In the genomic region with DNA sequence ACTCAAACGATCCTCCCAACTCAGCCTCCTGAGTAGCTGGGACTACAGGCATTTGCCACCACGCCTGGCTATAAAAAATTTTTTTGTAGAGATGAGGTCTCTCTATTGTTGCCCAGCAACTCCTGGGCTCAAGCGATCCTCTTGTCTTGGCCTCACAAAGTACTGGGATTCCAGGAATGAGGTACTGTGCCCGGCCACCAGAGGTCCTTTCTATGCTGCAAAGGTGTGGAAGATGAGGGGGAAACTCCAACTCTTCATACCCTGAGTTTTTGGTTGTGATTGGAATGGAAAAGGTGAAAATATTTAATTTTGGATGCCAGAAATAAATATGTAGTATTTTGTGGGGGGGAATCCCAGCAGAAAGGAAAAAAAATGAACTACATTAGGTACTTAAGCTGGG, we compare ENCODE assay signal across 8 cellular contexts. TPM values are rescaled to one million over a fixed set of nuclear protein-coding genes. Genes with fewer than 3 reads are reported as not detected.
DNase-seq lines count a peak whose midpoint lies in the region; ATAC-seq and TF ChIP-seq lines count a peak whose summit lies in the region.

No MANE protein-coding gene starts in this region.

- no peak overlapping the region for H3K27ac ChIP-seq in endodermal cell (ENCODE audit: low read depth, low read length)

- peak; percentile 24 for DNase-seq in activated naive CD4-positive, alpha-beta T cell treated with anti-CD3 and anti-CD28 coated beads, Interleukin-2, amount 10 ng/mL, durations not matched to agents 7 days and 5 days
- DNase-seq in activated naive CD4-positive, alpha-beta T cell treated with anti-CD3 and anti-CD28 coated beads, Interleukin-2, amount 50 U/mL, for 72 hours (ENCODE audit: low spot score in 2 of 2) = no peak
- DNase-seq in NCI-H69 (lab: John Stamatoyannopoulos, UW) (peak; percentile 17), endodermal cell (peak; percentile 80), progenitor cell of endocrine pancreas (ENCODE audit: low spot score, unreplicated experiment) (no peak), cortex of kidney (lab: John Stamatoyannopoulos, UW) (no peak), putamen (ENCODE audit: low spot score) (no peak)

- no peak overlapping the region for H3K4me3 ChIP-seq in endodermal cell (ENCODE audit: low read length)

- peaks cover 5% of the 10 kb centered on the region for H3K27me3 ChIP-seq in endodermal cell (ENCODE audit: control insufficient read depth, insufficient read depth, low read length, poor library complexity, severe bottlenecking)

- H3K4me1 ChIP-seq in endodermal cell (ENCODE audit: control insufficient read depth, insufficient read depth, low read length) = no peaks in the 10 kb centered on the region

- H3K4me1 Mint-ChIP-seq in activated naive CD4-positive, alpha-beta T cell treated with anti-CD3 and anti-CD28 coated beads, Interleukin-2, amount 10 ng/mL, durations not matched to agents 7 days and 5 days = peaks cover 5% of the 10 kb centered on the region
- H3K4me1 Mint-ChIP-seq in endodermal cell = no peaks in the 10 kb centered on the region
- H3K4me1 Mint-ChIP-seq in progenitor cell of endocrine pancreas (ENCODE audit: low read depth) = peaks cover 4% of the 10 kb centered on the region

- no peak for ATAC-seq in activated naive CD4-positive, alpha-beta T cell treated with anti-CD3 and anti-CD28 coated beads, Interleukin-2, amount 50 U/mL, for 72 hours
- ATAC-seq in HG03196 (IDR thresholded peaks at IDR 0.05; ENCODE audit: unreplicated experiment) = no peak

- H3K27ac Mint-ChIP-seq in activated naive CD4-positive, alpha-beta T cell treated with anti-CD3 and anti-CD28 coated beads, Interleukin-2, amount 10 ng/mL, durations not matched to agents 7 days and 5 days = no peak overlapping the region
- no peak overlapping the region for H3K27ac Mint-ChIP-seq in activated naive CD4-positive, alpha-beta T cell treated with anti-CD3 and anti-CD28 coated beads, Interleukin-2, amount 50 U/mL, for 72 hours
- H3K27ac Mint-ChIP-seq in endodermal cell (no peak overlapping the region), progenitor cell of endocrine pancreas (no peak overlapping the region)

- H3K9ac ChIP-seq in endodermal cell (ENCODE audit: extremely low read depth, low read length, poor library complexity, severe bottlenecking) = no peak overlapping the region

- no peaks in the 10 kb centered on the region for H3K9me3 ChIP-seq in endodermal cell (ENCODE audit: control insufficient read depth, low read length)

- H3K9me3 Mint-ChIP-seq in activated naive CD4-positive, alpha-beta T cell treated with anti-CD3 and anti-CD28 coated beads, Interleukin-2, amount 10 ng/mL, durations not matched to agents 7 days and 5 days = no peaks in the 10 kb centered on the region
- no peaks in the 10 kb centered on the region for H3K9me3 Mint-ChIP-seq in activated naive CD4-positive, alpha-beta T cell treated with anti-CD3 and anti-CD28 coated beads, Interleukin-2, amount 50 U/mL, for 72 hours
- H3K9me3 Mint-ChIP-seq in endodermal cell = no peaks in the 10 kb centered on the region
- no peaks in the 10 kb centered on the region for H3K9me3 Mint-ChIP-seq in progenitor cell of endocrine pancreas (ENCODE audit: low read depth)

- CTCF ChIA-PET in activated naive CD4-positive, alpha-beta T cell treated with anti-CD3 and anti-CD28 coated beads, Interleukin-2, amount 10 ng/mL, durations not matched to agents 7 days and 5 days (lab: Charles Lee) = interaction anchor here (1.0 to 1.1 kb wide), 2 partner anchors 12 to 448 kb away, joined by 3 to 4 read pairs; no protein-coding TSS in a partner anchor

- H3K36me3 ChIP-seq in endodermal cell (ENCODE audit: control insufficient read depth, insufficient read depth, low read length) = no peaks in the 10 kb centered on the region

- 70 to 73% methylated on average over 4 of the region's 4 CpGs for WGBS in endodermal cell (ENCODE audit: insufficient coverage in 1 of 2, insufficient read length in 1 of 2), 2 experiments

- peak; percentile 82 for TF ChIP-seq CTCF in endodermal cell (conservative IDR thresholded peaks at IDR 0.05)
- peak; percentile 61 for TF ChIP-seq CTCF in progenitor cell of endocrine pancreas (IDR thresholded peaks at IDR 0.05; ENCODE audit: unreplicated experiment)

- no peak overlapping the region for H3K4me3 Mint-ChIP-seq in activated naive CD4-positive, alpha-beta T cell treated with anti-CD3 and anti-CD28 coated beads, Interleukin-2, amount 10 ng/mL, durations not matched to agents 7 days and 5 days
- H3K4me3 Mint-ChIP-seq in endodermal cell (no peak overlapping the region), progenitor cell of endocrine pancreas (ENCODE audit: low read depth) (no peak overlapping the region)

- peaks cover 15% of the 10 kb centered on the region for H3K27me3 Mint-ChIP-seq in activated naive CD4-positive, alpha-beta T cell treated with anti-CD3 and anti-CD28 coated beads, Interleukin-2, amount 10 ng/mL, durations not matched to agents 7 days and 5 days
- H3K27me3 Mint-ChIP-seq in endodermal cell (ENCODE audit: insufficient read depth) = peaks cover 3% of the 10 kb centered on the region
- no peaks in the 10 kb centered on the region for H3K27me3 Mint-ChIP-seq in progenitor cell of endocrine pancreas

- no peaks in the 10 kb centered on the region for H3K36me3 Mint-ChIP-seq in activated naive CD4-positive, alpha-beta T cell treated with anti-CD3 and anti-CD28 coated beads, Interleukin-2, amount 10 ng/mL, durations not matched to agents 7 days and 5 days
- no peaks in the 10 kb centered on the region for H3K36me3 Mint-ChIP-seq in activated naive CD4-positive, alpha-beta T cell treated with anti-CD3 and anti-CD28 coated beads, Interleukin-2, amount 50 U/mL, for 72 hours
- H3K36me3 Mint-ChIP-seq in endodermal cell (ENCODE audit: low read depth) (no peaks in the 10 kb centered on the region), progenitor cell of endocrine pancreas (ENCODE audit: insufficient read depth) (no peaks in the 10 kb centered on the region)

RNA-seq across cellular contexts. Expression of a gene that starts 36.0 kb away (rescaled TPM):
- total RNA-seq in activated naive CD4-positive, alpha-beta T cell treated with anti-CD3 and anti-CD28 coated beads, Interleukin-2, amount 50 U/mL, for 72 hours = 10 to 100 TPM; 61.7 to 70.5 TPM
- 10 to 100 TPM; 69.5 to 80.6 TPM for total RNA-seq in endodermal cell
- polyA plus RNA-seq in endodermal cell (2013, experiment 1 of 2) = 111 TPM
- polyA plus RNA-seq in endodermal cell (2013, experiment 2 of 2) = 118 TPM
- total RNA-seq in progenitor cell of endocrine pancreas = 59.7 and 63.3 TPM in 2 replicates

Comparison
In these comparisons a context has a peak if more than half of its experiments do, and no peak if none do; other contexts are left out.
1. DNase-seq: peak in activated naive CD4-positive, alpha-beta T cell treated with anti-CD3 and anti-CD28 coated beads, Interleukin-2, amount 10 ng/mL, durations not matched to agents 7 days and 5 days (single experiment), NCI-H69 (single experiment) and endodermal cell (single experiment); none in activated naive CD4-positive, alpha-beta T cell treated with anti-CD3 and anti-CD28 coated beads, Interleukin-2, amount 50 U/mL, for 72 hours (0 of 2), progenitor cell of endocrine pancreas (single experiment), cortex of kidney (single experiment) and putamen (single experiment).